ENCODE assay signal across 8 cellular contexts in the genomic region with DNA sequence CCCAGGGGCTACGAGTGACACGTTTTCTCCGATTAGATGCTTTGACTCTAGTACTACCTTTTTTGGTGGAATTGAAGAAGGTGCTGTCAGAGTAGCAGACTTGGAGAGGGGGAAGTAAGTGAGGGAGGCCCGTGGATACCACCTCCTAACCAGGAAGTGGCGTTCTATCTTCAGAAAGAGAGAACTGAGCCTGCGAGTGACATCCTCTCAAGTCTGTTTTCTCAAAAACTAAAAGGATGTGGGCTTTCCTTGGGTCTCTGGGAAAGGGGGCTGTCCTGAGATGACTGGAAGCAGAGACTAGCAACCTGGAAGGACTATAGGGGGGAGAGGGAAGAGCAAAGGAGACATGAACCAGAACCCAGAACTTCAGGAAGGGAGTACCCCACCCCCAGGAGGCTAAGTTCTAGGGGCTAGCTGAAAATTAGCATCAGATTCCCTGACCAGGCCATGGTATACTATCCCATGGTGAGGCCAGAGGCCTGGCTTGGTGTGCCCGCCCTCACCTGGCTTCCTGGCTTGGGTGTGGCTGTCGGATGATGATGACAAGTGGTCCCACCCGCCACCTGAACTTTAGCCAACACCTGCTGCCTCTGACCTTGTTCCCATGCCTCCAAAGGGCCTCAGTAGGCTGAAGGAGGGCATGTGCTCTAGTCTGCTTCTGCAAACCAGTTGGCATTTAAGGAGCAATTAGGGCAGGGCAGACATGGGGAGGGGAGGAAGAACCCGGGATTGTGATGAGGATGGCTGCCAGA. TPM values are rescaled to one million over a fixed set of nuclear protein-coding genes. Genes with fewer than 3 reads are reported as not detected.
DNase-seq lines count a peak whose midpoint lies in the region; ATAC-seq, FAIRE-seq and TF ChIP-seq lines count a peak whose summit lies in the region.
"Had no signal": no experiment of that assay in that cellular context is flagged by ENCODE, and none has a peak within 500 bp of the region (broad histone marks: within the 10 kb centered on the region; RNA-seq: fewer than 3 reads in every experiment).

No MANE protein-coding gene starts in this region.

- H3K4me1 ChIP-seq in HCT116 (ENCODE audit: control insufficient read depth in 1 of 2, insufficient read depth in 2 of 2, low read length in 2 of 2): peaks cover 25 to 51% of the 10 kb centered on the region in 2 experiments
- H3K4me1 ChIP-seq in PC-3 (ENCODE audit: insufficient read depth, low read length): peaks cover 41% of the 10 kb centered on the region
- H3K4me1 ChIP-seq in effector memory CD4-positive, alpha-beta T cell (ENCODE audit: control insufficient read depth, insufficient read depth, low read length, poor library complexity, severe bottlenecking): peaks cover 58% of the 10 kb centered on the region
- peaks cover 6 to 16% of the 10 kb centered on the region in 2 donors for H3K4me1 ChIP-seq in small intestine (ENCODE audit: control insufficient read depth in 2 of 2, insufficient read depth in 1 of 2, low read depth in 1 of 2, low read length in 1 of 2)
- H3K4me1 ChIP-seq in neuronal stem cell (ENCODE audit: control insufficient read depth in 2 of 2, insufficient read depth in 1 of 2, low read depth in 1 of 2, low read length in 2 of 2): peaks cover 18 to 36% of the 10 kb centered on the region in 2 donors

- FAIRE-seq in small intestine (lab: Jason Lieb, UNC): no peak

- H3K14ac ChIP-seq in neuronal stem cell (ENCODE audit: low read length): no peak overlapping the region

- 60 to 71% (median 67%) methylated on average over 10 of the region's 10 CpGs for WGBS in small intestine, 3 donors
- WGBS in neuronal stem cell (ENCODE audit: extremely low coverage in 2 of 2, insufficient read length in 2 of 2, insufficient replicate concordance in 1 of 2), 2 donors: no CpG with 5 or more reads among the region's 10 CpGs

- RAD21 ChIA-PET in HCT116 (lab: Charles Lee; ENCODE audit: low non-redundant PET in 1 of 2, low total read pairs in 2 of 2, uncharacterized antibody in 2 of 2, unreplicated experiment in 2 of 2): no interaction called here

- no peak overlapping the region for H2BK120ac ChIP-seq in neuronal stem cell (ENCODE audit: low read depth, low read length)

- no peak for TF ChIP-seq RAD21 in HCT116 (IDR thresholded peaks at IDR 0.05; ENCODE audit: low read depth)

- H2AK5ac ChIP-seq in neuronal stem cell (ENCODE audit: low read depth, low read length): no peak overlapping the region

- H2BK15ac ChIP-seq in neuronal stem cell (ENCODE audit: low read length): no peak overlapping the region

- no peaks in the 10 kb centered on the region for H3K9me2 ChIP-seq in HCT116 (ENCODE audit: insufficient read depth)
- no peaks in the 10 kb centered on the region for H3K9me2 ChIP-seq in PC-3 (replicated peaks; ENCODE audit: low read length)

- H4K8ac ChIP-seq in neuronal stem cell (ENCODE audit: low read depth, low read length): no peak overlapping the region

- no peak overlapping the region for H3K4ac ChIP-seq in neuronal stem cell (ENCODE audit: low read length)

- no TSS peak for BruUV-seq in HCT116 (replicated peaks; lab: Mats Ljungman, UMichigan)
- no TSS peak for BruUV-seq in PC-3 (replicated peaks; lab: Mats Ljungman, UMichigan)

- DNase-seq in HCT116 (ENCODE audit: low read depth, low spot score) (no peak), PC-3 (peak; percentile 38), small intestine (peak; percentile 62), neuronal stem cell (ENCODE audit: low spot score) (no peak), NCI-H510A treated with DMSO at 0.1 percent for 48 hours (lab: John Stamatoyannopoulos, UW) (no peak), NCI-H1694 treated with DMSO at 0.1 percent for 48 hours (lab: John Stamatoyannopoulos, UW) (no peak)
- no peak for DNase-seq in effector memory CD4-positive, alpha-beta T cell

- CTCF ChIA-PET in HCT116 (lab: Charles Lee) (no interaction called here), PC-3 (lab: Charles Lee) (no interaction called here)

- H3K9ac ChIP-seq in HCT116 (ENCODE audit: low read length): 0 out of 2 replicates have a peak overlapping the region, but pooled peaks have one; percentile 4
- peak overlapping the region; percentile 35; the same call in 1 of the 2 replicates for H3K9ac ChIP-seq in PC-3 (ENCODE audit: low read length)
- H3K9ac ChIP-seq in neuronal stem cell (ENCODE audit: low read depth, low read length, poor library complexity): no peak overlapping the region

- H3K79me1 ChIP-seq in neuronal stem cell (ENCODE audit: low read depth, low read length): no peaks in the 10 kb centered on the region

- H3K79me2 ChIP-seq in HCT116 (ENCODE audit: insufficient read depth, low read length) (no peaks in the 10 kb centered on the region), PC-3 (ENCODE audit: low read length) (peaks cover 31% of the 10 kb centered on the region)

- no peak overlapping the region for H3K23ac ChIP-seq in neuronal stem cell (ENCODE audit: low read depth, low read length, poor library complexity)

- no peaks in the 10 kb centered on the region for H3K36me3 ChIP-seq in HCT116 (ENCODE audit: control insufficient read depth in 1 of 2, insufficient read depth in 2 of 2, low read length in 2 of 2)
- no peaks in the 10 kb centered on the region for H3K36me3 ChIP-seq in PC-3 (ENCODE audit: low read depth, low read length)
- H3K36me3 ChIP-seq in effector memory CD4-positive, alpha-beta T cell (ENCODE audit: control insufficient read depth, insufficient read depth, low read length): no peaks in the 10 kb centered on the region
- H3K36me3 ChIP-seq in small intestine (ENCODE audit: control insufficient read depth in 2 of 2, insufficient read depth in 2 of 2, low read length in 2 of 2): no peaks in the 10 kb centered on the region
- no peaks in the 10 kb centered on the region for H3K36me3 ChIP-seq in neuronal stem cell (replicated peaks in 1 of 2; ENCODE audit: control insufficient read depth in 2 of 2, insufficient read depth in 2 of 2, low read length in 2 of 2)

- no peak for TF ChIP-seq CTCF in HCT116 (IDR thresholded peaks at IDR 0.05 in 2 of 3, conservative IDR thresholded peaks at IDR 0.05 in 1 of 3; ENCODE audit: borderline replicate concordance in 1 of 3, insufficient read depth in 1 of 3, low read depth in 2 of 3, low read length in 2 of 3)
- no peak for TF ChIP-seq CTCF in PC-3 (conservative IDR thresholded peaks at IDR 0.05; ENCODE audit: low read depth, low read length)

- no peak overlapping the region for H2BK5ac ChIP-seq in neuronal stem cell (ENCODE audit: low read length)

- H3K27me3 ChIP-seq in HCT116 (ENCODE audit: insufficient read depth, low read length) (no peaks in the 10 kb centered on the region), PC-3 (ENCODE audit: low read length) (no peaks in the 10 kb centered on the region), small intestine (ENCODE audit: control insufficient read depth in 2 of 2, insufficient read depth in 2 of 2, low read length in 2 of 2) (no peaks in the 10 kb centered on the region), neuronal stem cell (ENCODE audit: control insufficient read depth in 3 of 3, insufficient read depth in 3 of 3, low read depth in 1 of 3, low read length in 3 of 3) (no peaks in the 10 kb centered on the region)
- no peaks in the 10 kb centered on the region for H3K27me3 ChIP-seq in effector memory CD4-positive, alpha-beta T cell (replicated peaks; ENCODE audit: control insufficient read depth, insufficient read depth, low read length, poor library complexity, severe bottlenecking)

- intact Hi-C loops in HCT116 (cut with micrococcal nuclease) (loop anchor here (1.0 kb wide), 1 partner anchor 27 kb away; no protein-coding TSS in a partner anchor), PC-3 (cut with micrococcal nuclease) (no loop called here)

- no peaks in the 10 kb centered on the region for H3K9me3 ChIP-seq in HCT116 (ENCODE audit: control insufficient read depth in 1 of 2, insufficient read depth in 1 of 2, low read depth in 1 of 2, low read length in 2 of 2)
- no peaks in the 10 kb centered on the region for H3K9me3 ChIP-seq in PC-3 (ENCODE audit: low read length)
- H3K9me3 ChIP-seq in effector memory CD4-positive, alpha-beta T cell (ENCODE audit: control insufficient read depth, low read length): no peaks in the 10 kb centered on the region
- H3K9me3 ChIP-seq in small intestine (ENCODE audit: control insufficient read depth, low read depth): no peaks in the 10 kb centered on the region
- H3K9me3 ChIP-seq in neuronal stem cell (replicated peaks in 1 of 2; ENCODE audit: control insufficient read depth in 2 of 2, insufficient read depth in 1 of 2, low read depth in 1 of 2, low read length in 2 of 2): peaks cover 0 to 6% of the 10 kb centered on the region in 2 donors

- no peak overlapping the region for H2BK12ac ChIP-seq in neuronal stem cell (ENCODE audit: low read length)

- H4K20me1 ChIP-seq in HCT116 (ENCODE audit: insufficient read depth) (no peaks in the 10 kb centered on the region), PC-3 (ENCODE audit: low read length) (no peaks in the 10 kb centered on the region)

- no peak overlapping the region for H3K18ac ChIP-seq in neuronal stem cell (ENCODE audit: low read length)

- no peak for ATAC-seq in HCT116
- no peak for ATAC-seq in PC-3
- ATAC-seq: Panc1 had no signal

- peak overlapping the region; percentile 51 for H3K4me2 ChIP-seq in HCT116 (ENCODE audit: low read length)
- no peak overlapping the region for H3K4me2 ChIP-seq in PC-3 (ENCODE audit: low read length)
- no peak overlapping the region for H3K4me2 ChIP-seq in neuronal stem cell (ENCODE audit: insufficient read depth, low read length, poor library complexity, severe bottlenecking)

- H4K91ac ChIP-seq in neuronal stem cell (ENCODE audit: low read depth, low read length, poor library complexity): no peak overlapping the region

- H3F3A ChIP-seq in PC-3 (ENCODE audit: low read length, unreplicated experiment): peaks cover 3% of the 10 kb centered on the region

- POLR2A ChIA-PET in HCT116 (lab: Charles Lee): no interaction called here
- POLR2A ChIA-PET in PC-3 (lab: Charles Lee; ENCODE audit: unreplicated experiment): no interaction called here

- H3K4me3 ChIP-seq in HCT116 (replicated peaks in 1 of 2; ENCODE audit: low read depth in 1 of 2, low read length in 2 of 2): no peak overlapping the region; a peak in 1 of 4 replicates
- H3K4me3 ChIP-seq in PC-3 (ENCODE audit: low read length): no peak overlapping the region
- H3K4me3 ChIP-seq in effector memory CD4-positive, alpha-beta T cell (ENCODE audit: insufficient read depth, low read depth, low read length, poor library complexity, severe bottlenecking): peak overlapping the region; percentile 2
- H3K4me3 ChIP-seq in small intestine (ENCODE audit: low read depth in 1 of 2, low read length in 2 of 2): no peak overlapping the region
- H3K4me3 ChIP-seq in neuronal stem cell (ENCODE audit: low read length in 2 of 2): no peak overlapping the region

- H2AFZ ChIP-seq in HCT116 (ENCODE audit: low read depth, low read length, poor library complexity, severe bottlenecking): no peak overlapping the region
- no peak overlapping the region for H2AFZ ChIP-seq in PC-3 (ENCODE audit: low read length)
- no peak overlapping the region for H2AFZ ChIP-seq in neuronal stem cell (ENCODE audit: low read length)

- TF ChIP-seq POLR2A in HCT116 (IDR thresholded peaks at IDR 0.05; ENCODE audit: borderline replicate concordance, extremely low read depth, insufficient read depth, insufficient read length): no peak

- H3K27ac ChIP-seq in HCT116 (ENCODE audit: low read depth, low read length) (no peak overlapping the region), PC-3 (ENCODE audit: low read length) (peak overlapping the region; percentile 87), small intestine (ENCODE audit: low read depth in 1 of 2, low read length in 1 of 2) (peak overlapping the region; percentile 6 to 74), neuronal stem cell (replicated peaks; ENCODE audit: low read length) (no peak overlapping the region)
- H3K27ac ChIP-seq in effector memory CD4-positive, alpha-beta T cell (ENCODE audit: insufficient read depth, low read length, poor library complexity, severe bottlenecking): peak overlapping the region; percentile 73

RNA-seq across cellular contexts. Expression of a gene that starts 49.1 kb away (rescaled TPM):
- 37.1 TPM for total RNA-seq in HCT116 (2021; ENCODE audit: unreplicated experiment)
- polyA plus RNA-seq in HCT116 (2012): 22.3 and 25.3 TPM in 2 replicates
- 32.7 and 49.5 TPM in 2 replicates for total RNA-seq in PC-3 (2014; rRNA removed)
- polyA plus RNA-seq in small intestine: 10 to 100 TPM in 1 of 3 donors, 1 to 10 TPM in 2; 3.5 to 21.8 (median 5.1) TPM
- polyA plus RNA-seq in neuronal stem cell (2013, experiment 1 of 2): 22.6 TPM
- 22.2 TPM for polyA plus RNA-seq in neuronal stem cell (2013, experiment 2 of 2)

Comparison
In these comparisons a context has a peak if more than half of its experiments do, and no peak if none do; other contexts are left out.
1. DNase-seq: peak in PC-3 (single experiment) and small intestine (single experiment); none in HCT116 (single experiment), effector memory CD4-positive, alpha-beta T cell (0 of 3), neuronal stem cell (single experiment), NCI-H510A treated with DMSO at 0.1 percent for 48 hours (single experiment) and NCI-H1694 treated with DMSO at 0.1 percent for 48 hours (single experiment).
2. H3K27ac ChIP-seq: peak in PC-3 (single experiment), effector memory CD4-positive, alpha-beta T cell (single experiment) and small intestine (2 of 2); none in HCT116 (single experiment) and neuronal stem cell (single experiment).